Comparison of ENCODE assay signal across 8 cellular contexts in genomic region chr11:124763156-124763947, GRCh38. TPM values are rescaled to one million over a fixed set of nuclear protein-coding genes. Genes with fewer than 3 reads are reported as not detected.
A peak's percentile ranks its signal among the peaks of the same experiment; 100 is the strongest.
DNase-seq lines count a peak whose midpoint lies in the region; ATAC-seq and TF ChIP-seq lines count a peak whose summit lies in the region.

No MANE protein-coding gene starts in this region.

- H3T11ph ChIP-seq in H9 (ENCODE audit: low read length): no peak overlapping the region

- no peak overlapping the region for H3K4ac ChIP-seq in H9 (ENCODE audit: low read depth, low read length)

- no peaks in the 10 kb centered on the region for H3K36me3 ChIP-seq in CD8-positive, alpha-beta T cell (ENCODE audit: insufficient read depth, low read length)
- peaks cover 6% of the 10 kb centered on the region for H3K36me3 ChIP-seq in WERI-Rb-1

- H3K27me3 ChIP-seq in CD8-positive, alpha-beta T cell (ENCODE audit: insufficient read depth, low read length): peaks cover 26% of the 10 kb centered on the region
- H3K27me3 ChIP-seq in H9 (ENCODE audit: insufficient read depth, low read length): peaks cover 37% of the 10 kb centered on the region
- no peaks in the 10 kb centered on the region for H3K27me3 ChIP-seq in WERI-Rb-1 (ENCODE audit: insufficient read depth, low read depth, severe bottlenecking)

- H2BK120ac ChIP-seq in H9 (ENCODE audit: low read depth, low read length, poor library complexity, severe bottlenecking): no peak overlapping the region

- H3K23ac ChIP-seq in H9 (ENCODE audit: insufficient read length, low read depth, low read length): no peak overlapping the region

- H3K36me3 Mint-ChIP-seq in CD8-positive, alpha-beta T cell: peaks cover 24% of the 10 kb centered on the region
- H3K36me3 Mint-ChIP-seq in H9 (ENCODE audit: insufficient read depth in 1 of 3, low read depth in 3 of 3): peaks cover 8 to 13% (median 9%) of the 10 kb centered on the region in 3 experiments; a peak in 6 of 7 replicates

- in situ Hi-C loops in T47D (cut with HindIII; ENCODE audit: low pct_unique_long_range_greater_than_20kb, low sequenced_read_pairs): no loop called here

- H3K14ac ChIP-seq in H9 (ENCODE audit: insufficient read depth, low read length): no peak overlapping the region

- no peak overlapping the region for H2BK15ac ChIP-seq in H9 (ENCODE audit: low read depth, low read length)

- no peak overlapping the region for H3K18ac ChIP-seq in H9 (ENCODE audit: insufficient read length, low read depth, low read length)

- CTCF ChIA-PET in CD8-positive, alpha-beta T cell (lab: Charles Lee): interaction anchor here (0.6 to 10.8 kb wide), 39 partner anchors 9 to 1718 kb away, joined by 3 to 174 read pairs (median 5); partner anchors contain the start of genes MSANTD2, SIAE, SPA17 and VSIG2

- no peaks in the 10 kb centered on the region for H3K79me1 ChIP-seq in H9 (ENCODE audit: insufficient read depth, low read depth, low read length, poor library complexity, severe bottlenecking)

- POLR2A ChIA-PET in CD8-positive, alpha-beta T cell (lab: Charles Lee): interaction anchor here (0.6 to 2.3 kb wide), 6 partner anchors 10 to 92 kb away, joined by 3 to 17 read pairs (median 4); partner anchors contain the start of genes SIAE, SPA17 and VSIG2

- peak overlapping the region; percentile 72 for H3K27ac Mint-ChIP-seq in CD8-positive, alpha-beta T cell
- H3K27ac Mint-ChIP-seq in H9: peak overlapping the region in 1 of 3 experiments; percentile 79; a peak in 2 of 7 replicates

- peak; percentile 71 to 93 (median 88) for DNase-seq in CD8-positive, alpha-beta T cell
- peak; percentile 84 for DNase-seq in H9
- peak; percentile 57 for DNase-seq in NCI-H2171 (lab: John Stamatoyannopoulos, UW)
- peak; percentile 90 for DNase-seq in WERI-Rb-1
- DNase-seq in T47D (ENCODE audit: low read depth in 1 of 2, low spot score in 1 of 2): peak; percentile 79 to 89
- peak; percentile 62 for DNase-seq in iris pigment epithelial cell (ENCODE audit: low read depth)
- peak; percentile 89 for DNase-seq in stimulated activated CD4-positive, alpha-beta T cell treated with anti-CD3 and anti-CD28 coated beads, Interleukin-15, amount 100 ng/mL, for 24 hours

- no peak overlapping the region for H2BK12ac ChIP-seq in H9 (ENCODE audit: insufficient read length, low read depth, low read length)

- H4K20me1 ChIP-seq in H9 (ENCODE audit: control insufficient read depth, insufficient read depth, insufficient read length): no peaks in the 10 kb centered on the region

- peak overlapping the region; percentile 96 for H3K4me3 Mint-ChIP-seq in CD8-positive, alpha-beta T cell
- peak overlapping the region; percentile 75 to 90 for H3K4me3 Mint-ChIP-seq in H9

- no peak overlapping the region for H4K91ac ChIP-seq in H9 (ENCODE audit: insufficient read length, low read depth, low read length)

- peaks cover 24% of the 10 kb centered on the region for H3K23me2 ChIP-seq in H9 (ENCODE audit: insufficient read length, low read depth, low read length, poor library complexity, severe bottlenecking)

- H3K9ac ChIP-seq in H9 (ENCODE audit: extremely low read depth, insufficient read length, low read length): no peak overlapping the region

- peak; percentile 58 for ATAC-seq in CD8-positive, alpha-beta T cell
- no peak for ATAC-seq in HG03469 (IDR thresholded peaks at IDR 0.05; ENCODE audit: unreplicated experiment)

- TF ChIP-seq CTCF in CD8-positive, alpha-beta T cell (IDR thresholded peaks at IDR 0.05): peak; percentile 68
- TF ChIP-seq CTCF in H9 (conservative IDR thresholded peaks at IDR 0.05) (peak; percentile 81), WERI-Rb-1 (IDR thresholded peaks at IDR 0.05; ENCODE audit: low read depth, low read length) (peak; percentile 60)

- no CpG with 5 or more reads among the region's 21 CpGs for WGBS in H9 (ENCODE audit: extremely low coverage, insufficient read length, low lambda C conversion rate)

- no peak overlapping the region for H3K27ac ChIP-seq in CD8-positive, alpha-beta T cell (ENCODE audit: low read depth, low read length)
- H3K27ac ChIP-seq in H9 (ENCODE audit: insufficient read length, low read depth, low read length): no peak overlapping the region
- H3K27ac ChIP-seq in WERI-Rb-1: peak overlapping the region; percentile 49; the same call in 1 of the 2 replicates

- no peak overlapping the region for H2AK5ac ChIP-seq in H9 (ENCODE audit: insufficient read length, low read length)

- H3K79me2 ChIP-seq in H9 (ENCODE audit: insufficient read depth, low read length): no peaks in the 10 kb centered on the region

- peaks cover 20% of the 10 kb centered on the region for H3K27me3 Mint-ChIP-seq in CD8-positive, alpha-beta T cell (ENCODE audit: low read depth)
- H3K27me3 Mint-ChIP-seq in H9 (ENCODE audit: low read depth): peaks cover 45% of the 10 kb centered on the region

- no peak overlapping the region for H4K5ac ChIP-seq in H9 (ENCODE audit: insufficient read length, low read depth, low read length)

- intact Hi-C loops in CD8-positive, alpha-beta T cell (cut with DNase I, micrococcal nuclease): loop anchor here (1.0 to 5.0 kb wide), 9 partner anchors 17 to 349 kb away; partner anchors contain the start of genes MSANTD2 (in 1 of the 2), SIAE (in 1 of the 2), SPA17 (in 1 of the 2) and TMEM218 (in 1 of the 2)

- no peak overlapping the region for H4K8ac ChIP-seq in H9 (replicated peaks; ENCODE audit: insufficient read length, low read depth, low read length)

- no peaks in the 10 kb centered on the region for H3K9me3 Mint-ChIP-seq in CD8-positive, alpha-beta T cell
- H3K9me3 Mint-ChIP-seq in H9: no peaks in the 10 kb centered on the region

- H3K4me1 Mint-ChIP-seq in CD8-positive, alpha-beta T cell (ENCODE audit: low read depth): peaks cover 25% of the 10 kb centered on the region
- H3K4me1 Mint-ChIP-seq in H9: peaks cover 28 to 36% of the 10 kb centered on the region in 2 experiments

- H3K4me1 ChIP-seq in CD8-positive, alpha-beta T cell (ENCODE audit: insufficient read depth, low read length): peaks cover 29% of the 10 kb centered on the region
- H3K4me1 ChIP-seq in H9 (ENCODE audit: insufficient read depth, low read length): no peaks in the 10 kb centered on the region

- peak overlapping the region; percentile 70 for H3K4me2 ChIP-seq in H9 (ENCODE audit: insufficient read depth, insufficient read length, low read length)

- H2BK20ac ChIP-seq in H9 (ENCODE audit: low read depth, low read length, poor library complexity, severe bottlenecking): no peak overlapping the region

- no peak overlapping the region for H2AFZ ChIP-seq in H9 (ENCODE audit: low read length)

- H3K4me3 ChIP-seq in CD8-positive, alpha-beta T cell (ENCODE audit: low read depth, low read length): peak overlapping the region; percentile 82
- peak overlapping the region; percentile 78 for H3K4me3 ChIP-seq in WERI-Rb-1 (ENCODE audit: low read depth, low read length)

- H2BK5ac ChIP-seq in H9 (ENCODE audit: insufficient read length, low read length): no peak overlapping the region

- H3K56ac ChIP-seq in H9 (ENCODE audit: insufficient read length, low read depth, low read length): no peak overlapping the region

- no peaks in the 10 kb centered on the region for H3K9me3 ChIP-seq in CD8-positive, alpha-beta T cell (ENCODE audit: low read length)
- H3K9me3 ChIP-seq in H9 (ENCODE audit: control insufficient read depth, low read depth, low read length) (no peaks in the 10 kb centered on the region), WERI-Rb-1 (ENCODE audit: severe bottlenecking) (no peaks in the 10 kb centered on the region)

RNA-seq across cellular contexts. Expression of gene ESAM, which starts 1.3 kb away (rescaled TPM):
- 1 to 10 TPM in 1 of 2 experiments, under 1 TPM in 1; 0.69 to 1.6 TPM for total RNA-seq in CD8-positive, alpha-beta T cell
- 0.33 and 0.92 TPM in 2 replicates for total RNA-seq in H9 (2021)

RNA-seq across cellular contexts. Expression of gene VSIG2, which starts 11.3 kb away (rescaled TPM):
- total RNA-seq in CD8-positive, alpha-beta T cell: under 1 TPM; 0.58 to 0.65 TPM
- not detected in 2 replicates for total RNA-seq in H9 (2021)

RNA-seq across cellular contexts. Expression of gene NRGN, which starts 23.6 kb away (rescaled TPM):
- under 1 TPM; 0.31 to 0.41 TPM for total RNA-seq in CD8-positive, alpha-beta T cell
- 6.4 and 7.0 TPM in 2 replicates for total RNA-seq in H9 (2021)

RNA-seq across cellular contexts. Expression of gene MSANTD2, which starts 36.9 kb away (rescaled TPM):
- total RNA-seq in CD8-positive, alpha-beta T cell: 1 to 10 TPM; 4.3 to 4.5 TPM
- 14.5 and 18.1 TPM in 2 replicates for total RNA-seq in H9 (2021)
